In the genomic region with DNA sequence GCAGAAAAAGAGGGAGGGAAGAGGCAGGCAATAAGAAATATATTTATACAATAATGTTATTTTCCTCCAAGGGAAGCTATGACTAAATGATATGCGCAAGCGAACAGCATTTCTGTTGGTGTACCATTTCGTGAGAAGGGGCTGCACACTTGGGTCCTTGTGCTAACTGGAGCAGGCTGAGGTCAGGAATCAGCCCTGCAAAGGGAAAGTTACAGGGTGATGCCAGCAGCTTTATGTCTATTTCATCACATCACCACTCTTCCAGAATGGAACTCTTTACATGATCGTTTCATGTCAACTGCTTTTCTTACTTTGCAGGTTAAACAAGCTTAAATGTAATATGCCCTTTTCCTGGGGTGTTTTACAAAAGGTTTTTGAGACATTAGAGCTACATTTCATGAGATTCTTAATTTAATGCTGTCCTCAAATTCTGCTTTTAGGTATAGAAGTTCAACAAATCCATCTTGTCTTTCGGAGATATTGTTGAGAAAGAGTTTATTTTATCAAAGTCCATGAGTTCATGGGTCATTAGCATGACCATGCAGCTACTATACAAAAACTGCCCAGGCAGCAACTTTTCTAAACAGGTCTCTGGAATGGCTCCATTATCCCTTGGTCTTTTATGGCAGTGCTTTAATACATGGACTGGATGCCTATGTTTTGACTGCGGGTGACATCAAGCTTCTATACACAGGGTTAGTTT, we compare ENCODE assay signal across 22 cellular contexts.
DNase-seq lines count a peak whose midpoint lies in the region; ATAC-seq and TF ChIP-seq lines count a peak whose summit lies in the region.
"Had no signal": no experiment of that assay in that cellular context is flagged by ENCODE, and none has a peak within 500 bp of the region (broad histone marks: within the 10 kb centered on the region; RNA-seq: fewer than 3 reads in every experiment).

No MANE protein-coding gene starts in this region.

- TF ChIP-seq RAD21 in liver (IDR thresholded peaks at IDR 0.05): peak in 1 of 2 donors; percentile 43

- DNase-seq in left ventricle myocardium inferior (no peak), cardiac septum (ENCODE audit: low spot score) (no peak), kidney glomerular epithelial cell (lab: John Stamatoyannopoulos, UW) (peak; percentile 0), NCI-H146 (lab: John Stamatoyannopoulos, UW) (no peak)
- DNase-seq: 8988T; ACHN; AML-193; BE2C; CD4-positive, alpha-beta T cell; CD8-positive, alpha-beta memory T cell; DMS 273 treated with DMSO at 0.1 percent for 48 hours; DMS79; EL; GDM1; GOT3; HFFc6 had no signal

- WGBS in liver: 61% methylated on average over 6 of the region's 6 CpGs

- H3K9ac ChIP-seq in liver (ENCODE audit: low read depth in 1 of 2, low read length in 2 of 2): no peak overlapping the region
- H3K9ac ChIP-seq: BLaER1 treated with 17β-estradiol and CSF1 and Interleukin-3, amounts not matched to agents 10 nM and 100 nM had no signal

- ATAC-seq in HG03159 (IDR thresholded peaks at IDR 0.05; ENCODE audit: unreplicated experiment): no peak
- ATAC-seq: A549, GM12878 had no signal

- H3K4me3 ChIP-seq in left ventricle myocardium inferior: no peak overlapping the region
- peak overlapping the region in 2 of 3 donors; percentile 16 to 29 for H3K4me3 ChIP-seq in liver (ENCODE audit: low read depth in 1 of 3, low read length in 3 of 3)
- H3K4me3 ChIP-seq: A549; BLaER1 treated with 17β-estradiol and CSF1 and Interleukin-3, amounts not matched to agents 10 nM and 100 nM; GM12878; HAP-1 had no signal

- intact Hi-C loops in left ventricle myocardium inferior (cut with micrococcal nuclease) (no loop called here), cardiac septum (cut with DNase I) (no loop called here)

- H3K27me3 ChIP-seq in left ventricle myocardium inferior (ENCODE audit: low read depth): no peaks in the 10 kb centered on the region
- H3K27me3 ChIP-seq in liver (ENCODE audit: control insufficient read depth in 4 of 4, insufficient read depth in 4 of 4, low read length in 3 of 4): no peaks in the 10 kb centered on the region
- H3K27me3 ChIP-seq: BE2C; BLaER1 treated with 17β-estradiol and CSF1 and Interleukin-3, amounts not matched to agents 10 nM and 100 nM had no signal

- peaks cover 9% of the 10 kb centered on the region for H3K9me3 ChIP-seq in left ventricle myocardium inferior (replicated peaks)
- H3K9me3 ChIP-seq in liver (ENCODE audit: control insufficient read depth in 4 of 4, low read length in 3 of 4): peaks cover 0 to 4% (median 0%) of the 10 kb centered on the region in 4 donors
- H3K9me3 ChIP-seq: A549; BE2C; BLaER1 treated with 17β-estradiol and CSF1 and Interleukin-3, amounts not matched to agents 10 nM and 100 nM; HAP-1 had no signal

- H3K4me1 ChIP-seq in left ventricle myocardium inferior: peaks cover 11% of the 10 kb centered on the region
- H3K4me1 ChIP-seq in liver (ENCODE audit: control insufficient read depth in 4 of 4, insufficient read depth in 4 of 4, low read length in 3 of 4): peaks cover 1 to 21% (median 11%) of the 10 kb centered on the region in 4 donors
- H3K4me1 ChIP-seq: A549; BE2C; BLaER1 treated with 17β-estradiol and CSF1 and Interleukin-3, amounts not matched to agents 10 nM and 100 nM; HAP-1 had no signal

- no peak for TF ChIP-seq CTCF in left ventricle myocardium inferior (IDR thresholded peaks at IDR 0.05; ENCODE audit: borderline replicate concordance)
- no peak for TF ChIP-seq CTCF in liver (IDR thresholded peaks at IDR 0.05; ENCODE audit: low read depth, low read length, missing input control)

- H3K27ac ChIP-seq in left ventricle myocardium inferior (replicated peaks) (peak overlapping the region; percentile 50), liver (ENCODE audit: low read depth in 1 of 2, low read length in 2 of 2) (peak overlapping the region; percentile 50 to 61)
- H3K27ac ChIP-seq: A549; BLaER1 treated with 17β-estradiol and CSF1 and Interleukin-3, amounts not matched to agents 10 nM and 100 nM had no signal

- H3K36me3 ChIP-seq in left ventricle myocardium inferior (no peaks in the 10 kb centered on the region), liver (ENCODE audit: control insufficient read depth in 4 of 4, insufficient read depth in 3 of 4, low read depth in 1 of 4, low read length in 3 of 4) (no peaks in the 10 kb centered on the region)
- H3K36me3 ChIP-seq: BE2C; BLaER1 treated with 17β-estradiol and CSF1 and Interleukin-3, amounts not matched to agents 10 nM and 100 nM; HAP-1 had no signal

TF ChIP-seq in liver, 16 proteins besides CTCF, POLR2A, EP300 and RAD21:
- TF ChIP-seq FOXA2 (IDR thresholded peaks at IDR 0.05): no peak
- TF ChIP-seq, protein P1, sequence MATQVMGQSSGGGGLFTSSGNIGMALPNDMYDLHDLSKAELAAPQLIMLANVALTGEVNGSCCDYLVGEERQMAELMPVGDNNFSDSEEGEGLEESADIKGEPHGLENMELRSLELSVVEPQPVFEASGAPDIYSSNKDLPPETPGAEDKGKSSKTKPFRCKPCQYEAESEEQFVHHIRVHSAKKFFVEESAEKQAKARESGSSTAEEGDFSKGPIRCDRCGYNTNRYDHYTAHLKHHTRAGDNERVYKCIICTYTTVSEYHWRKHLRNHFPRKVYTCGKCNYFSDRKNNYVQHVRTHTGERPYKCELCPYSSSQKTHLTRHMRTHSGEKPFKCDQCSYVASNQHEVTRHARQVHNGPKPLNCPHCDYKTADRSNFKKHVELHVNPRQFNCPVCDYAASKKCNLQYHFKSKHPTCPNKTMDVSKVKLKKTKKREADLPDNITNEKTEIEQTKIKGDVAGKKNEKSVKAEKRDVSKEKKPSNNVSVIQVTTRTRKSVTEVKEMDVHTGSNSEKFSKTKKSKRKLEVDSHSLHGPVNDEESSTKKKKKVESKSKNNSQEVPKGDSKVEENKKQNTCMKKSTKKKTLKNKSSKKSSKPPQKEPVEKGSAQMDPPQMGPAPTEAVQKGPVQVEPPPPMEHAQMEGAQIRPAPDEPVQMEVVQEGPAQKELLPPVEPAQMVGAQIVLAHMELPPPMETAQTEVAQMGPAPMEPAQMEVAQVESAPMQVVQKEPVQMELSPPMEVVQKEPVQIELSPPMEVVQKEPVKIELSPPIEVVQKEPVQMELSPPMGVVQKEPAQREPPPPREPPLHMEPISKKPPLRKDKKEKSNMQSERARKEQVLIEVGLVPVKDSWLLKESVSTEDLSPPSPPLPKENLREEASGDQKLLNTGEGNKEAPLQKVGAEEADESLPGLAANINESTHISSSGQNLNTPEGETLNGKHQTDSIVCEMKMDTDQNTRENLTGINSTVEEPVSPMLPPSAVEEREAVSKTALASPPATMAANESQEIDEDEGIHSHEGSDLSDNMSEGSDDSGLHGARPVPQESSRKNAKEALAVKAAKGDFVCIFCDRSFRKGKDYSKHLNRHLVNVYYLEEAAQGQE (IDR thresholded peaks at IDR 0.05): no peak
- TF ChIP-seq RXRA (IDR thresholded peaks at IDR 0.05): peak; percentile 82 to 89
- peak; percentile 76 for TF ChIP-seq HNF4G (IDR thresholded peaks at IDR 0.05)
- no peak for TF ChIP-seq FOXA1 (IDR thresholded peaks at IDR 0.05)
- peak; percentile 80 for TF ChIP-seq SP1 (IDR thresholded peaks at IDR 0.05)
- TF ChIP-seq, protein P2, sequence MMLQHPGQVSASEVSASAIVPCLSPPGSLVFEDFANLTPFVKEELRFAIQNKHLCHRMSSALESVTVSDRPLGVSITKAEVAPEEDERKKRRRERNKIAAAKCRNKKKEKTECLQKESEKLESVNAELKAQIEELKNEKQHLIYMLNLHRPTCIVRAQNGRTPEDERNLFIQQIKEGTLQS (IDR thresholded peaks at IDR 0.05): peak; percentile 58
- peak; percentile 74 for TF ChIP-seq YY1 (IDR thresholded peaks at IDR 0.05)
- TF ChIP-seq EGR1 (IDR thresholded peaks at IDR 0.05; ENCODE audit: low read depth in 2 of 2): no peak
- peak; percentile 87 to 92 for TF ChIP-seq HNF4A (conservative IDR thresholded peaks at IDR 0.05)
- TF ChIP-seq, protein P3, sequence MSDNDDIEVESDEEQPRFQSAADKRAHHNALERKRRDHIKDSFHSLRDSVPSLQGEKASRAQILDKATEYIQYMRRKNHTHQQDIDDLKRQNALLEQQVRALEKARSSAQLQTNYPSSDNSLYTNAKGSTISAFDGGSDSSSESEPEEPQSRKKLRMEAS (IDR thresholded peaks at IDR 0.05): no peak
- TF ChIP-seq GABPA (IDR thresholded peaks at IDR 0.05 in 1 of 2, conservative IDR thresholded peaks at IDR 0.05 in 1 of 2): no peak
- no peak for TF ChIP-seq NR2F2 (IDR thresholded peaks at IDR 0.05)
- peak; percentile 50 for TF ChIP-seq ZBTB33 (IDR thresholded peaks at IDR 0.05)
- TF ChIP-seq JUND (IDR thresholded peaks at IDR 0.05): peak in 1 of 2 donors; percentile 43
- no peak for TF ChIP-seq TAF1 (conservative IDR thresholded peaks at IDR 0.05)
